ENCODE assay signal across 11 cellular contexts in genomic region chr7:66050990-66051424, GRCh38. TPM values are rescaled to one million over a fixed set of nuclear protein-coding genes. Genes with fewer than 3 reads are reported as not detected.
DNase-seq lines count a peak whose midpoint lies in the region; ATAC-seq, FAIRE-seq and TF ChIP-seq lines count a peak whose summit lies in the region.
"Had no signal": no experiment of that assay in that cellular context is flagged by ENCODE, and none has a peak within 500 bp of the region (broad histone marks: within the 10 kb centered on the region; RNA-seq: fewer than 3 reads in every experiment).

No MANE protein-coding gene starts in this region.

- peaks cover 26% of the 10 kb centered on the region for H3K4me1 ChIP-seq in astrocyte (ENCODE audit: insufficient read depth, low read length)

- H4K20me1 ChIP-seq in astrocyte (ENCODE audit: insufficient read depth, low read length), result no peaks in the 10 kb centered on the region

- H2AFZ ChIP-seq in astrocyte (ENCODE audit: low read depth, low read length), result no peak overlapping the region

- no peaks in the 10 kb centered on the region for H3K27me3 Mint-ChIP-seq in astrocyte (ENCODE audit: low read depth, unreplicated experiment)

- peak overlapping the region; percentile 14 for H3K4me2 ChIP-seq in astrocyte (ENCODE audit: low read length)

- FAIRE-seq in HTR-8/SVneo (lab: Jason Lieb, UNC) (no peak), astrocyte (lab: Jason Lieb, UNC) (peak; percentile 32)

- H3K27ac Mint-ChIP-seq in astrocyte (ENCODE audit: unreplicated experiment), result peak overlapping the region; percentile 85

- H3K9me3 ChIP-seq in astrocyte (ENCODE audit: insufficient read depth, low read depth, low read length), result no peaks in the 10 kb centered on the region

- no peaks in the 10 kb centered on the region for H3K36me3 Mint-ChIP-seq in astrocyte (ENCODE audit: low read depth, unreplicated experiment)

- no peak overlapping the region for H3K9ac ChIP-seq in astrocyte (ENCODE audit: low read length)

- H3K4me3 ChIP-seq in AG09309 (ENCODE audit: control insufficient read depth, low read depth, low read length) (no peak overlapping the region), astrocyte (ENCODE audit: insufficient read depth, low read depth, low read length) (no peak overlapping the region)
- H3K4me3 ChIP-seq: dorsolateral prefrontal cortex had no signal

- TF ChIP-seq CTCF in AG09309 (IDR thresholded peaks at IDR 0.05; ENCODE audit: control insufficient read depth, insufficient read depth, low read depth, low read length, missing control alignments), result no peak
- no peak for TF ChIP-seq CTCF in astrocyte (IDR thresholded peaks at IDR 0.05; ENCODE audit: insufficient read depth, low read depth, low read length)
- no peak for TF ChIP-seq CTCF in GM20000 (IDR thresholded peaks at IDR 0.05; ENCODE audit: extremely low read depth, missing control alignments)

- ATAC-seq in left lobe of liver (peak; percentile 75), HG02970 (IDR thresholded peaks at IDR 0.05; ENCODE audit: low FRiP score, unreplicated experiment) (no peak)

- H3K79me2 ChIP-seq in astrocyte (ENCODE audit: insufficient read depth, low read length), result no peaks in the 10 kb centered on the region

- H3K4me3 Mint-ChIP-seq in astrocyte (ENCODE audit: unreplicated experiment), result no peak overlapping the region

- no peaks in the 10 kb centered on the region for H3K27me3 ChIP-seq in astrocyte (ENCODE audit: insufficient read depth, low read length)
- H3K27me3 ChIP-seq: dorsolateral prefrontal cortex had no signal

- peaks cover 15% of the 10 kb centered on the region for H3K4me1 Mint-ChIP-seq in astrocyte (ENCODE audit: low read depth, unreplicated experiment)

- H3K27ac ChIP-seq in astrocyte (ENCODE audit: low read depth, low read length), result peak overlapping the region; percentile 39

- peaks cover 6% of the 10 kb centered on the region for H3K9me3 Mint-ChIP-seq in astrocyte (ENCODE audit: unreplicated experiment)

- peak; percentile 97 for DNase-seq in AG09309 (ENCODE audit: low read depth)
- DNase-seq in HTR-8/SVneo (ENCODE audit: insufficient read length, low spot score), result peak; percentile 33
- peak; percentile 89 for DNase-seq in astrocyte (ENCODE audit: low read depth)
- DNase-seq in left lobe of liver (ENCODE audit: low spot score), result peak; percentile 62
- no peak for DNase-seq in medulla oblongata (ENCODE audit: extremely low spot score)
- DNase-seq in GM20000 (ENCODE audit: low spot score), result no peak
- no peak for DNase-seq in activated T-cell treated with anti-CD3 and anti-CD28 coated beads for 4 hours
- DNase-seq: GF-D8, occipital lobe had no signal

- H3K36me3 ChIP-seq in astrocyte (ENCODE audit: insufficient read depth, low read length), result no peaks in the 10 kb centered on the region

RNA-seq across cellular contexts. Expression of gene ASL, which starts 24.6 kb away (rescaled TPM):
- 27.7 TPM in 2 replicates for total RNA-seq in astrocyte
- 386 TPM for total RNA-seq in left lobe of liver

Comparison
In these comparisons a context has a peak if more than half of its experiments do, and no peak if none do; other contexts are left out.
1. DNase-seq: peak in AG09309 (single experiment), HTR-8/SVneo (single experiment), astrocyte (single experiment) and left lobe of liver (single experiment); none in medulla oblongata (single experiment), GM20000 (single experiment) and activated T-cell treated with anti-CD3 and anti-CD28 coated beads for 4 hours (single experiment).
2. RNA of gene ASL, which starts 24.6 kb away (total RNA-seq): 386 TPM in left lobe of liver (single experiment); 27.7 TPM in astrocyte; every median in the first group is over 10 times any median in the second.